Comparison of ENCODE assay signal across 28 cellular contexts in the genomic region with DNA sequence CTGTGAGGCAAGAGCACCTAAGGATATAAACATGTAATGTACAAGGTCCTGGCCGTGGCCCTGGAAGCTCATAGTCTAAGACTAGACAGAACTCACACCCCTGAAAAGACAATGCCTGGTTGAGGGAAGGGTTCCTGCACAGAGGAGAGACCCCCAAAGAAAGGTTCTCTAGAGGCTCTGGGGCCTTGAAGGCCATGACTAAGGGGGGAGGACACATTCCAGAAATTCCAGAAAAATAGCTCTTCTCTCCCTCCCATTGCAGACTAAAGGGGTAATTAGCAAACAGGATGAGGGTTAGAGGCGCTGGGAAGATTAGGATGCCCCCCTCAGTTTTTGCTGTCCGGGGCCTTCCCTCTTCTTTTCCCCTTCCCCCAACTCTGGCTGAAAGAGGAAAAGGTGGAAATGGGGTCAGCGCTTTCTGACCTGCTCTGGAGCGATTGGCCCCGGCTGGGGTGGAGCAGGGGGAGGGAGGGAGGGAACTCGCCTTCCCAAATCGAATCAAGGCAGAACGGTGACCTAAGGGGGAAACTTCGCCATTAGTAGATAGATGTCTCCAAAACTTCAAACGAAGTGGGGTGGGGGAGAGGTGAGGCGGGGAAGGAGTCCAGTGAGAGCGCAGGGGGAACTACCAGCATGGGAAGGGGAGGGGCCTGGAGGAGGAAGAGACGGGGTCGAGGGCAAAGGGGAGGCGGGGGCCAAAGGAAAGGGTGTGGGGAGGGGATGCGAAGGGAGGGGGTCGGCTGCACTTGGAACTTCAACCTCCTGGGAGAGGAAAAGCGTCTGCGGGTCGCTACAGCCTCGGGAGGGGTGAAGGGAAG. TPM values are rescaled to one million over a fixed set of nuclear protein-coding genes. Genes with fewer than 3 reads are reported as not detected.
DNase-seq lines count a peak whose midpoint lies in the region; ATAC-seq and TF ChIP-seq lines count a peak whose summit lies in the region.
"Had no signal": no experiment of that assay in that cellular context is flagged by ENCODE, and none has a peak within 500 bp of the region (broad histone marks: within the 10 kb centered on the region; RNA-seq: fewer than 3 reads in every experiment).

No MANE protein-coding gene starts in this region.

- H3K36me3 Mint-ChIP-seq in activated naive CD8-positive, alpha-beta T cell treated with anti-CD3 and anti-CD28 coated beads, Interleukin-2, amount 10 ng/mL, durations not matched to agents 7 days and 5 days: no peaks in the 10 kb centered on the region
- H3K36me3 Mint-ChIP-seq in activated naive CD8-positive, alpha-beta T cell treated with anti-CD3 and anti-CD28 coated beads for 36 hours: no peaks in the 10 kb centered on the region
- H3K36me3 Mint-ChIP-seq in brain (no peaks in the 10 kb centered on the region), type B pancreatic cell (no peaks in the 10 kb centered on the region)
- H3K36me3 Mint-ChIP-seq in naive thymus-derived CD4-positive, alpha-beta T cell: no peaks in the 10 kb centered on the region
- H3K36me3 Mint-ChIP-seq in activated T-cell treated with anti-CD3 and anti-CD28 coated beads, Interleukin-2, amount 50 U/mL, for 4 hours (ENCODE audit: insufficient read depth): no peaks in the 10 kb centered on the region

- peaks cover 88% of the 10 kb centered on the region for H3K27me3 Mint-ChIP-seq in activated naive CD8-positive, alpha-beta T cell treated with anti-CD3 and anti-CD28 coated beads, Interleukin-2, amount 10 ng/mL, durations not matched to agents 7 days and 5 days
- peaks cover 95% of the 10 kb centered on the region for H3K27me3 Mint-ChIP-seq in activated naive CD8-positive, alpha-beta T cell treated with anti-CD3 and anti-CD28 coated beads for 36 hours
- peaks cover 100% of the 10 kb centered on the region for H3K27me3 Mint-ChIP-seq in brain
- H3K27me3 Mint-ChIP-seq in naive thymus-derived CD4-positive, alpha-beta T cell: peaks cover 80 to 89% (median 88%) of the 10 kb centered on the region in 5 donors
- peaks cover 96% of the 10 kb centered on the region for H3K27me3 Mint-ChIP-seq in type B pancreatic cell
- peaks cover 84% of the 10 kb centered on the region for H3K27me3 Mint-ChIP-seq in activated T-cell treated with anti-CD3 and anti-CD28 coated beads, Interleukin-2, amount 50 U/mL, for 4 hours (ENCODE audit: low read depth)

- H3K36me3 ChIP-seq in naive thymus-derived CD4-positive, alpha-beta T cell (ENCODE audit: control insufficient read depth in 2 of 3, insufficient read depth in 3 of 3, low read length in 3 of 3): no peaks in the 10 kb centered on the region
- no peaks in the 10 kb centered on the region for H3K36me3 ChIP-seq in testis (ENCODE audit: low read depth, missing control alignments)
- H3K36me3 ChIP-seq: ascending aorta, heart right ventricle, MG63, neutrophil, upper lobe of left lung had no signal

- DNase-seq in activated naive CD8-positive, alpha-beta T cell treated with anti-CD3 and anti-CD28 coated beads, Interleukin-2, amount 10 ng/mL, durations not matched to agents 7 days and 5 days: no peak
- no peak for DNase-seq in activated naive CD8-positive, alpha-beta T cell treated with anti-CD3 and anti-CD28 coated beads for 36 hours
- no peak for DNase-seq in naive thymus-derived CD4-positive, alpha-beta T cell
- DNase-seq in type B pancreatic cell (ENCODE audit: extremely low spot score, unreplicated experiment) (no peak), testis (no peak), NCI-H82 (lab: John Stamatoyannopoulos, UW) (no peak)
- DNase-seq in activated T-cell treated with anti-CD3 and anti-CD28 coated beads, Interleukin-2, amount 50 U/mL, for 4 hours: no peak
- DNase-seq: activated CD8-positive, alpha-beta memory T cell treated with anti-CD3 and anti-CD28 coated beads for 24 hours; activated naive CD4-positive, alpha-beta T cell treated with anti-CD3 and anti-CD28 coated beads, Interleukin-2, amount 10 ng/mL, durations not matched to agents 7 days and 5 days; dorsolateral prefrontal cortex; GM23248; heart right ventricle; MG63; NCI-H1417; NCI-H2171; stimulated activated CD4-positive, alpha-beta T cell treated with anti-CD3 and anti-CD28 coated beads, Interleukin-4, amount 100 ng/mL, for 1 hour had no signal

- CTCF ChIA-PET in naive thymus-derived CD4-positive, alpha-beta T cell (lab: Charles Lee): no interaction called here

- 3 to 4% methylated on average over 22 of the region's 22 CpGs for WGBS in testis, 2 donors

- peaks cover 9 to 61% of the 10 kb centered on the region in 2 donors for H3K27me3 ChIP-seq in naive thymus-derived CD4-positive, alpha-beta T cell (ENCODE audit: control insufficient read depth in 2 of 2, insufficient read depth in 2 of 2, low read length in 2 of 2)
- no peaks in the 10 kb centered on the region for H3K27me3 ChIP-seq in testis

- no peaks in the 10 kb centered on the region for H3K9me3 ChIP-seq in naive thymus-derived CD4-positive, alpha-beta T cell (ENCODE audit: control insufficient read depth in 2 of 3, low read length in 3 of 3)
- no peaks in the 10 kb centered on the region for H3K9me3 ChIP-seq in testis
- H3K9me3 ChIP-seq: ascending aorta, heart right ventricle, MG63, neutrophil, upper lobe of left lung had no signal

- peak overlapping the region; percentile 21 for H3K27ac Mint-ChIP-seq in activated naive CD8-positive, alpha-beta T cell treated with anti-CD3 and anti-CD28 coated beads, Interleukin-2, amount 10 ng/mL, durations not matched to agents 7 days and 5 days
- H3K27ac Mint-ChIP-seq in activated naive CD8-positive, alpha-beta T cell treated with anti-CD3 and anti-CD28 coated beads for 36 hours: no peak overlapping the region
- peak overlapping the region in 3 of 5 experiments; percentile 36 to 84 (median 63) for H3K27ac Mint-ChIP-seq in brain
- H3K27ac Mint-ChIP-seq in naive thymus-derived CD4-positive, alpha-beta T cell: peak overlapping the region in 1 of 9 donors; percentile 38
- H3K27ac Mint-ChIP-seq in type B pancreatic cell: no peak overlapping the region
- H3K27ac Mint-ChIP-seq: activated T-cell treated with anti-CD3 and anti-CD28 coated beads, Interleukin-2, amount 50 U/mL, for 24 hours; stimulated activated naive CD8-positive, alpha-beta T cell treated with anti-CD3 and anti-CD28 coated beads, Interleukin-15, Interleukin-2, amounts not matched to agents 100 ng/mL and 50 ng/mL, for 24 hours had no signal

- H3K4me3 ChIP-seq in naive thymus-derived CD4-positive, alpha-beta T cell (ENCODE audit: low read length): no peak overlapping the region
- H3K4me3 ChIP-seq in testis: no peak overlapping the region
- H3K4me3 ChIP-seq: ascending aorta, dorsolateral prefrontal cortex, GM23248, heart right ventricle, MG63, upper lobe of left lung had no signal

- H3K27ac ChIP-seq in naive thymus-derived CD4-positive, alpha-beta T cell (ENCODE audit: low read depth, low read length): no peak overlapping the region
- no peak overlapping the region for H3K27ac ChIP-seq in testis
- H3K27ac ChIP-seq: ascending aorta, dorsolateral prefrontal cortex, GM23248, heart right ventricle, neutrophil, upper lobe of left lung had no signal

- peaks cover 9% of the 10 kb centered on the region for H3K4me1 Mint-ChIP-seq in activated naive CD8-positive, alpha-beta T cell treated with anti-CD3 and anti-CD28 coated beads, Interleukin-2, amount 10 ng/mL, durations not matched to agents 7 days and 5 days
- peaks cover 38% of the 10 kb centered on the region for H3K4me1 Mint-ChIP-seq in activated naive CD8-positive, alpha-beta T cell treated with anti-CD3 and anti-CD28 coated beads for 36 hours
- peaks cover 82% of the 10 kb centered on the region for H3K4me1 Mint-ChIP-seq in brain
- peaks cover 16 to 76% (median 61%) of the 10 kb centered on the region in 7 donors for H3K4me1 Mint-ChIP-seq in naive thymus-derived CD4-positive, alpha-beta T cell
- H3K4me1 Mint-ChIP-seq in type B pancreatic cell (ENCODE audit: unreplicated experiment): peaks cover 21% of the 10 kb centered on the region
- H3K4me1 Mint-ChIP-seq in activated T-cell treated with anti-CD3 and anti-CD28 coated beads, Interleukin-2, amount 50 U/mL, for 4 hours (ENCODE audit: low read depth): peaks cover 28% of the 10 kb centered on the region

- TF ChIP-seq CTCF in brain (conservative IDR thresholded peaks at IDR 0.05): no peak
- TF ChIP-seq CTCF in type B pancreatic cell (conservative IDR thresholded peaks at IDR 0.05): no peak
- no peak for TF ChIP-seq CTCF in testis (IDR thresholded peaks at IDR 0.05)

- no peaks in the 10 kb centered on the region for H3K9me3 Mint-ChIP-seq in activated naive CD8-positive, alpha-beta T cell treated with anti-CD3 and anti-CD28 coated beads, Interleukin-2, amount 10 ng/mL, durations not matched to agents 7 days and 5 days
- H3K9me3 Mint-ChIP-seq in activated naive CD8-positive, alpha-beta T cell treated with anti-CD3 and anti-CD28 coated beads for 36 hours: no peaks in the 10 kb centered on the region
- H3K9me3 Mint-ChIP-seq in brain (peaks cover 0 to 3% (median 0%) of the 10 kb centered on the region in 5 experiments), type B pancreatic cell (no peaks in the 10 kb centered on the region)
- H3K9me3 Mint-ChIP-seq in naive thymus-derived CD4-positive, alpha-beta T cell: peaks cover 0 to 3% (median 0%) of the 10 kb centered on the region in 11 donors
- H3K9me3 Mint-ChIP-seq in activated T-cell treated with anti-CD3 and anti-CD28 coated beads, Interleukin-2, amount 50 U/mL, for 4 hours: no peaks in the 10 kb centered on the region
- H3K9me3 Mint-ChIP-seq: activated naive CD4-positive, alpha-beta T cell treated with anti-CD3 and anti-CD28 coated beads, Interleukin-2, amount 10 ng/mL, durations not matched to agents 7 days and 5 days; activated T-cell treated with anti-CD3 and anti-CD28 coated beads, Interleukin-2, amount 50 U/mL, for 24 hours; stimulated activated naive CD8-positive, alpha-beta T cell treated with anti-CD3 and anti-CD28 coated beads, Interleukin-15, Interleukin-2, amounts not matched to agents 100 ng/mL and 50 ng/mL, for 24 hours had no signal

- H3K4me1 ChIP-seq in naive thymus-derived CD4-positive, alpha-beta T cell (ENCODE audit: control insufficient read depth in 2 of 2, insufficient read depth in 2 of 2, low read length in 2 of 2): peaks cover 0 to 52% of the 10 kb centered on the region in 2 donors
- no peaks in the 10 kb centered on the region for H3K4me1 ChIP-seq in testis

- POLR2A ChIA-PET in activated naive CD8-positive, alpha-beta T cell treated with anti-CD3 and anti-CD28 coated beads, Interleukin-2, amount 10 ng/mL, durations not matched to agents 7 days and 5 days (lab: Charles Lee): no interaction called here
- POLR2A ChIA-PET in naive thymus-derived CD4-positive, alpha-beta T cell (lab: Charles Lee): interaction anchor here (1.2 kb wide), 1 partner anchor 8 kb away, joined by 3 read pairs; no protein-coding TSS in a partner anchor

- no peak overlapping the region for H3K4me3 Mint-ChIP-seq in activated naive CD8-positive, alpha-beta T cell treated with anti-CD3 and anti-CD28 coated beads, Interleukin-2, amount 10 ng/mL, durations not matched to agents 7 days and 5 days
- H3K4me3 Mint-ChIP-seq in activated naive CD8-positive, alpha-beta T cell treated with anti-CD3 and anti-CD28 coated beads for 36 hours: no peak overlapping the region
- peak overlapping the region in 4 of 5 experiments; percentile 80 to 84 (median 82) for H3K4me3 Mint-ChIP-seq in brain
- H3K4me3 Mint-ChIP-seq in naive thymus-derived CD4-positive, alpha-beta T cell: peak overlapping the region in 6 of 10 donors; percentile 39 to 89 (median 53)
- H3K4me3 Mint-ChIP-seq in type B pancreatic cell: peak overlapping the region; percentile 83
- H3K4me3 Mint-ChIP-seq in activated T-cell treated with anti-CD3 and anti-CD28 coated beads, Interleukin-2, amount 50 U/mL, for 4 hours: no peak overlapping the region

- no peak for ATAC-seq in activated naive CD8-positive, alpha-beta T cell treated with anti-CD3 and anti-CD28 coated beads, Interleukin-2, amount 10 ng/mL, durations not matched to agents 7 days and 5 days (ENCODE audit: low read depth)
- ATAC-seq in naive thymus-derived CD4-positive, alpha-beta T cell: no peak
- no peak for ATAC-seq in activated T-cell treated with anti-CD3 and anti-CD28 coated beads, Interleukin-2, amount 50 U/mL, for 4 hours
- ATAC-seq: activated CD4-positive, CD25-positive, alpha-beta regulatory T cell treated with anti-CD3 and anti-CD28 coated beads, Interleukin-2, amount 50 U/mL, for 24 hours had no signal

- intact Hi-C loops in naive thymus-derived CD4-positive, alpha-beta T cell (cut with micrococcal nuclease): loop anchor here in 1 of 2 donors (1.0 to 2.0 kb wide), 2 partner anchors 13 to 38 kb away; no protein-coding TSS in a partner anchor
- intact Hi-C loops in testis (cut with DNase I; ENCODE audit: low total_unique reads): no loop called here

- no peak for TF ChIP-seq POLR2A in testis (IDR thresholded peaks at IDR 0.05)

RNA-seq across cellular contexts. Expression of a gene that starts 11.8 kb away (rescaled TPM):
- not detected for total RNA-seq in activated naive CD8-positive, alpha-beta T cell treated with anti-CD3 and anti-CD28 coated beads, Interleukin-2, amount 10 ng/mL, durations not matched to agents 7 days and 5 days
- not detected for total RNA-seq in activated naive CD8-positive, alpha-beta T cell treated with anti-CD3 and anti-CD28 coated beads for 36 hours
- polyA plus RNA-seq in brain (ENCODE audit: insufficient read depth, low read depth, low replicate concordance) (0.34 TPM), testis (ENCODE audit: insufficient read depth, low read depth, low replicate concordance) (0.18 TPM)
- total RNA-seq in naive thymus-derived CD4-positive, alpha-beta T cell: not detected
- polyA plus RNA-seq in naive thymus-derived CD4-positive, alpha-beta T cell: not detected
- total RNA-seq in type B pancreatic cell (ENCODE audit: low replicate concordance) (0.12 and 2.9 TPM in 2 replicates), testis (under 1 TPM; 0.16 to 0.37 TPM)
- not detected for total RNA-seq in activated T-cell treated with anti-CD3 and anti-CD28 coated beads, Interleukin-2, amount 50 U/mL, for 4 hours
- total RNA-seq: A172, ascending aorta, epithelial cell of proximal tubule, fibroblast of villous mesenchyme, GM23248, heart right ventricle, liver, mononuclear cell, upper lobe of left lung had no signal
- polyA plus RNA-seq: GM23248, heart right ventricle, liver had no signal

Comparison
In these comparisons a context has a peak if more than half of its experiments do, and no peak if none do; other contexts are left out.
1. H3K27ac Mint-ChIP-seq: peak in activated naive CD8-positive, alpha-beta T cell treated with anti-CD3 and anti-CD28 coated beads, Interleukin-2, amount 10 ng/mL, durations not matched to agents 7 days and 5 days (single experiment) and brain (3 of 5); none in activated naive CD8-positive, alpha-beta T cell treated with anti-CD3 and anti-CD28 coated beads for 36 hours (single experiment) and type B pancreatic cell (single experiment).
2. H3K4me3 Mint-ChIP-seq: peak in brain (4 of 5), naive thymus-derived CD4-positive, alpha-beta T cell (6 of 10) and type B pancreatic cell (single experiment); none in activated naive CD8-positive, alpha-beta T cell treated with anti-CD3 and anti-CD28 coated beads, Interleukin-2, amount 10 ng/mL, durations not matched to agents 7 days and 5 days (single experiment), activated naive CD8-positive, alpha-beta T cell treated with anti-CD3 and anti-CD28 coated beads for 36 hours (single experiment) and activated T-cell treated with anti-CD3 and anti-CD28 coated beads, Interleukin-2, amount 50 U/mL, for 4 hours (single experiment).